1 cellular context compared by ENCODE assay signal in the genomic region with DNA sequence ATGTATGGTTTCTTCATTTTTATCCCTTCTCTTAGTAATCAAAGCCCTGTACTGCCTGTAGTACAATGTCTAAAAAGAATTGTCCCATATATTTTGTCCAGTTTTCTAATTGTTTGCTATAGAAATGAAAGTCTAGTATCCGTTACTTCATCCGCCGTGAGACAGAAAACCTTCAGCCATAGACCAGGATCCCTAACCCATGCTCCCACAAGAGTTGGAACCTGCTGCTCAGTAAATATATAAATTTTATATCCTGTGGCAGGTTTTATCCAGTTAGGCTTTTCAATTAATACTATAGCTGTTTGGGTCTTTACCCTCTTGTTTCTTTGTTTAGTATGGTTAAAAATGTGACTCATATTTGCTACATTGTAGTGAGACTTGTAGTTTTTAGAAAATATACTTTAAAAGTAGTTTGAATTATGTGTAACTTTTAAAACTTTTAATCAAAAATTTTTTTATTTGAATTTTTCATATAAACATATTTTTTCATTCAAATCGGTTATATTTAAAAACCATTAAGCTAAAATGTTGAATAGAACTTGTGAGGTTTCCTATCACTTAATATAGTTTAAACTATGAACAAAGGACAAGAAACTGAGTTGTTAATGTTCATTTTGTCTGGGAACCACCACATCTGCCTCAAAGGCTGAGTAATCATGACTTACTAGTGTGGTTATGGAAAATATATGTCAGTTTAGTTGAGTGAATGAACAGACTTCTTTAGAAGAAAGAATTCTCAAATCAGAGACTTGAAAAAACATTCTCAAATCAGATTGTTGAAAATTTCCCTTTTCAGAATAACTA.
TF ChIP-seq lines count a peak whose summit lies in the region.

No MANE protein-coding gene starts in this region.

TF ChIP-seq in GM12878, 131 proteins besides CTCF, POLR2A, EP300 and RAD21:
- peak; percentile 77; the same call in 1 of the 2 replicates for TF ChIP-seq RUNX3 (IDR thresholded peaks at IDR 0.05; ENCODE audit: low read length)
- TF ChIP-seq ZNF24 (IDR thresholded peaks at IDR 0.05), result no peak
- TF ChIP-seq, protein P1, sequence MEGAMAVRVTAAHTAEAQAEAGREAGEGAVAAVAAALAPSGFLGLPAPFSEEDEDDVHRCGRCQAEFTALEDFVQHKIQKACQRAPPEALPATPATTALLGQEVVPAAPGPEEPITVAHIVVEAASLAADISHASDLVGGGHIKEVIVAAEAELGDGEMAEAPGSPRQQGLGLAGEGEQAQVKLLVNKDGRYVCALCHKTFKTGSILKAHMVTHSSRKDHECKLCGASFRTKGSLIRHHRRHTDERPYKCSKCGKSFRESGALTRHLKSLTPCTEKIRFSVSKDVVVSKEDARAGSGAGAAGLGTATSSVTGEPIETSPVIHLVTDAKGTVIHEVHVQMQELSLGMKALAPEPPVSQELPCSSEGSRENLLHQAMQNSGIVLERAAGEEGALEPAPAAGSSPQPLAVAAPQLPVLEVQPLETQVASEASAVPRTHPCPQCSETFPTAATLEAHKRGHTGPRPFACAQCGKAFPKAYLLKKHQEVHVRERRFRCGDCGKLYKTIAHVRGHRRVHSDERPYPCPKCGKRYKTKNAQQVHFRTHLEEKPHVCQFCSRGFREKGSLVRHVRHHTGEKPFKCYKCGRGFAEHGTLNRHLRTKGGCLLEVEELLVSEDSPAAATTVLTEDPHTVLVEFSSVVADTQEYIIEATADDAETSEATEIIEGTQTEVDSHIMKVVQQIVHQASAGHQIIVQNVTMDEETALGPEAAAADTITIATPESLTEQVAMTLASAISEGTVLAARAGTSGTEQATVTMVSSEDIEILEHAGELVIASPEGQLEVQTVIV (IDR thresholded peaks at IDR 0.05; ENCODE audit: borderline replicate concordance, partially characterized antibody), result no peak
- no peak; the same call in 1 of the 2 replicates for TF ChIP-seq CREM (IDR thresholded peaks at IDR 0.05; ENCODE audit: low read depth)
- no peak for TF ChIP-seq NR2C1 (IDR thresholded peaks at IDR 0.05)
- no peak for TF ChIP-seq ZNF622 (IDR thresholded peaks at IDR 0.05)
- no peak for TF ChIP-seq GATAD2B (conservative IDR thresholded peaks at IDR 0.05; ENCODE audit: low read depth)
- TF ChIP-seq, protein P2, sequence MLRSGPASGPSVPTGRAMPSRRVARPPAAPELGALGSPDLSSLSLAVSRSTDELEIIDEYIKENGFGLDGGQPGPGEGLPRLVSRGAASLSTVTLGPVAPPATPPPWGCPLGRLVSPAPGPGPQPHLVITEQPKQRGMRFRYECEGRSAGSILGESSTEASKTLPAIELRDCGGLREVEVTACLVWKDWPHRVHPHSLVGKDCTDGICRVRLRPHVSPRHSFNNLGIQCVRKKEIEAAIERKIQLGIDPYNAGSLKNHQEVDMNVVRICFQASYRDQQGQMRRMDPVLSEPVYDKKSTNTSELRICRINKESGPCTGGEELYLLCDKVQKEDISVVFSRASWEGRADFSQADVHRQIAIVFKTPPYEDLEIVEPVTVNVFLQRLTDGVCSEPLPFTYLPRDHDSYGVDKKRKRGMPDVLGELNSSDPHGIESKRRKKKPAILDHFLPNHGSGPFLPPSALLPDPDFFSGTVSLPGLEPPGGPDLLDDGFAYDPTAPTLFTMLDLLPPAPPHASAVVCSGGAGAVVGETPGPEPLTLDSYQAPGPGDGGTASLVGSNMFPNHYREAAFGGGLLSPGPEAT (IDR thresholded peaks at IDR 0.05; ENCODE audit: low read depth), result 0 out of 2 replicates have a peak, but pooled peaks have one; percentile 63
- TF ChIP-seq ATF7 (IDR thresholded peaks at IDR 0.05; ENCODE audit: low read depth), result peak; percentile 68
- TF ChIP-seq SPI1 (IDR thresholded peaks at IDR 0.05; ENCODE audit: borderline replicate concordance, insufficient read depth, low read depth, low read length), result no peak
- TF ChIP-seq, protein P3, sequence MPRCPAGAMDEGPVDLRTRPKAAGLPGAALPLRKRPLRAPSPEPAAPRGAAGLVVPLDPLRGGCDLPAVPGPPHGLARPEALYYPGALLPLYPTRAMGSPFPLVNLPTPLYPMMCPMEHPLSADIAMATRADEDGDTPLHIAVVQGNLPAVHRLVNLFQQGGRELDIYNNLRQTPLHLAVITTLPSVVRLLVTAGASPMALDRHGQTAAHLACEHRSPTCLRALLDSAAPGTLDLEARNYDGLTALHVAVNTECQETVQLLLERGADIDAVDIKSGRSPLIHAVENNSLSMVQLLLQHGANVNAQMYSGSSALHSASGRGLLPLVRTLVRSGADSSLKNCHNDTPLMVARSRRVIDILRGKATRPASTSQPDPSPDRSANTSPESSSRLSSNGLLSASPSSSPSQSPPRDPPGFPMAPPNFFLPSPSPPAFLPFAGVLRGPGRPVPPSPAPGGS (IDR thresholded peaks at IDR 0.05; ENCODE audit: borderline replicate concordance, insufficient read depth, low read depth, low read length, poor library complexity, severe bottlenecking), result peak; percentile 46
- 0 out of 2 replicates have a peak, but pooled peaks have one; percentile 19 for TF ChIP-seq MTA2 (IDR thresholded peaks at IDR 0.05; ENCODE audit: low read depth)
- TF ChIP-seq ZNF207 (IDR thresholded peaks at IDR 0.05; ENCODE audit: borderline replicate concordance), result no peak
- TF ChIP-seq ZNF274 (IDR thresholded peaks at IDR 0.05; ENCODE audit: insufficient read depth, insufficient read length), result no peak
- no peak for TF ChIP-seq SIX5 (IDR thresholded peaks at IDR 0.05; ENCODE audit: low read depth, low read length, severe bottlenecking)
- no peak for TF ChIP-seq ZBED1 (IDR thresholded peaks at IDR 0.05; ENCODE audit: borderline replicate concordance)
- TF ChIP-seq CBX3 (IDR thresholded peaks at IDR 0.05; ENCODE audit: borderline replicate concordance, low read depth), result no peak
- TF ChIP-seq NFIC (IDR thresholded peaks at IDR 0.05; ENCODE audit: low read depth, low read length), result peak; percentile 60; the same call in 1 of the 2 replicates
- peak in 1 of 2 experiments; percentile 35; a peak in 2 of 4 replicates for TF ChIP-seq IKZF2 (IDR thresholded peaks at IDR 0.05)
